ENCODE assay signal across 30 cellular contexts in genomic region chr18:50083708-50084107, GRCh38.
"Had no signal": no experiment of that assay in that cellular context is flagged by ENCODE, and none has a peak within 500 bp of the region (broad histone marks: within the 10 kb centered on the region; RNA-seq: fewer than 3 reads in every experiment).

No MANE protein-coding gene starts in this region.

- H3K27ac Mint-ChIP-seq: immature natural killer cell; naive thymus-derived CD8-positive, alpha-beta T cell; nephron; progenitor cell of endocrine pancreas; stimulated activated effector memory CD8-positive, alpha-beta T cell treated with anti-CD3 and anti-CD28 coated beads, Interleukin-12 subunit alpha, Interleukin-12 subunit beta, amount 100 ng/mL, for 72 hours; stimulated activated naive CD8-positive, alpha-beta T cell treated with anti-CD3 and anti-CD28 coated beads, Interleukin-15, Interleukin-2, amounts not matched to agents 100 ng/mL and 50 ng/mL, for 24 hours; type B pancreatic cell had no signal

- H3K4me3 ChIP-seq: left lung, lower lobe of right lung, right atrium auricular region, skin epidermis, suprapubic skin, thoracic aorta, tibial artery, vagina had no signal

- H3K9me3 ChIP-seq: left lung, lower lobe of right lung, right atrium auricular region, suprapubic skin, thoracic aorta, tibial artery, vagina had no signal

- H3K4me3 Mint-ChIP-seq: immature natural killer cell; naive thymus-derived CD8-positive, alpha-beta T cell; nephron; neural crest cell; stimulated activated effector memory CD8-positive, alpha-beta T cell treated with anti-CD3 and anti-CD28 coated beads, Interleukin-12 subunit alpha, Interleukin-12 subunit beta, amount 100 ng/mL, for 72 hours; stimulated activated naive CD8-positive, alpha-beta T cell treated with anti-CD3 and anti-CD28 coated beads, Interleukin-15, Interleukin-2, amounts not matched to agents 100 ng/mL and 50 ng/mL, for 24 hours; type B pancreatic cell had no signal

- DNase-seq: hypothalamus; immature natural killer cell; kidney; left colon; left lung; lower lobe of right lung; mammary epithelial cell; mesenchymal stem cell; naive thymus-derived CD8-positive, alpha-beta T cell; nucleus accumbens; stimulated activated CD4-positive, alpha-beta T cell treated with anti-CD3 and anti-CD28 coated beads, Interleukin-12 subunit alpha, Interleukin-12 subunit beta, amount 100 ng/mL, for 4 hours; stimulated activated CD4-positive, alpha-beta T cell treated with anti-CD3 and anti-CD28 coated beads, Interleukin-15, amount 100 ng/mL, for 24 hours; stimulated activated CD4-positive, alpha-beta T cell treated with anti-CD3 and anti-CD28 coated beads, Interleukin-2, amount 100 ng/mL, for 24 hours; stimulated activated CD4-positive, alpha-beta T cell treated with anti-CD3 and anti-CD28 coated beads, Interleukin-4, amount 100 ng/mL, for 1 hour; stimulated activated naive CD4-positive, alpha-beta T cell; tibial artery had no signal

- H3K9ac ChIP-seq: parathyroid adenoma had no signal

- H2AFZ ChIP-seq: parathyroid adenoma had no signal

- H3K36me3 ChIP-seq: left lung, lower lobe of right lung, right atrium auricular region, suprapubic skin, thoracic aorta, tibial artery, vagina had no signal

- H3K36me3 Mint-ChIP-seq: immature natural killer cell; naive thymus-derived CD8-positive, alpha-beta T cell; stimulated activated effector memory CD8-positive, alpha-beta T cell treated with anti-CD3 and anti-CD28 coated beads, Interleukin-12 subunit alpha, Interleukin-12 subunit beta, amount 100 ng/mL, for 72 hours; type B pancreatic cell had no signal

- H3K9me3 Mint-ChIP-seq: naive thymus-derived CD8-positive, alpha-beta T cell; neural crest cell; stimulated activated effector memory CD8-positive, alpha-beta T cell treated with anti-CD3 and anti-CD28 coated beads, Interleukin-12 subunit alpha, Interleukin-12 subunit beta, amount 100 ng/mL, for 72 hours; stimulated activated naive CD8-positive, alpha-beta T cell treated with anti-CD3 and anti-CD28 coated beads, Interleukin-15, Interleukin-2, amounts not matched to agents 100 ng/mL and 50 ng/mL, for 24 hours; type B pancreatic cell had no signal

- H3K27me3 ChIP-seq: right atrium auricular region, suprapubic skin, tibial artery, vagina had no signal

- ATAC-seq: left colon; left lung; lower lobe of right lung; naive thymus-derived CD8-positive, alpha-beta T cell; sciatic nerve; stimulated activated effector memory CD8-positive, alpha-beta T cell treated with anti-CD3 and anti-CD28 coated beads, Interleukin-12 subunit alpha, Interleukin-12 subunit beta, amount 100 ng/mL, for 72 hours had no signal

- H3K27ac ChIP-seq: left lung, lower lobe of right lung, parathyroid adenoma, right atrium auricular region, skin epidermis, suprapubic skin, thoracic aorta, tibial artery, vagina had no signal

- H3K4me1 Mint-ChIP-seq: immature natural killer cell; naive thymus-derived CD8-positive, alpha-beta T cell; neural crest cell; stimulated activated effector memory CD8-positive, alpha-beta T cell treated with anti-CD3 and anti-CD28 coated beads, Interleukin-12 subunit alpha, Interleukin-12 subunit beta, amount 100 ng/mL, for 72 hours had no signal

- FAIRE-seq: islet of Langerhans, kidney had no signal

- H3K4me1 ChIP-seq: left lung, lower lobe of right lung, parathyroid adenoma, suprapubic skin had no signal

- H3K27me3 Mint-ChIP-seq: progenitor cell of endocrine pancreas, type B pancreatic cell had no signal
